Comparison of ENCODE assay signal across 22 cellular contexts in genomic region chr20:14741616-14742015, GRCh38.
"Had no signal": no experiment of that assay in that cellular context is flagged by ENCODE, and none has a peak within 500 bp of the region (broad histone marks: within the 10 kb centered on the region; RNA-seq: fewer than 3 reads in every experiment).

No MANE protein-coding gene starts in this region.

- ATAC-seq: gastroesophageal sphincter; left cardiac atrium; left ventricle myocardium superior; naive thymus-derived CD4-positive, alpha-beta T cell; sciatic nerve; stimulated activated naive B cell treated with anti-CD40 and anti-IgM and Interleukin-4, amounts not matched to agents 10 μg/mL and 1 μg/mL and 100 μg/mL, for 72 hours; stimulated activated naive CD8-positive, alpha-beta T cell treated with anti-CD3 and anti-CD28 coated beads, Interleukin-15, amount 100 ng/mL, for 72 hours had no signal

- H3K4me1 ChIP-seq: colonic mucosa, esophagus muscularis mucosa, gastroesophageal sphincter, testis, tibial nerve had no signal

- H3K4me3 Mint-ChIP-seq: central memory CD8-positive, alpha-beta T cell; naive thymus-derived CD4-positive, alpha-beta T cell; nephron progenitor cell; stimulated activated naive B cell treated with anti-CD40 and anti-IgM and Interleukin-4, amounts not matched to agents 10 μg/mL and 1 μg/mL and 100 μg/mL, for 72 hours; stimulated activated naive CD8-positive, alpha-beta T cell treated with anti-CD3 and anti-CD28 coated beads, Interleukin-15, amount 100 ng/mL, for 72 hours had no signal

- H3K4me1 Mint-ChIP-seq: central memory CD8-positive, alpha-beta T cell; naive thymus-derived CD4-positive, alpha-beta T cell; stimulated activated naive B cell treated with anti-CD40 and anti-IgM and Interleukin-4, amounts not matched to agents 10 μg/mL and 1 μg/mL and 100 μg/mL, for 72 hours; stimulated activated naive CD8-positive, alpha-beta T cell treated with anti-CD3 and anti-CD28 coated beads, Interleukin-15, amount 100 ng/mL, for 72 hours had no signal

- H3K9me3 ChIP-seq: colonic mucosa, esophagus muscularis mucosa, gastroesophageal sphincter, neutrophil, testis, tibial nerve had no signal

- H3K36me3 Mint-ChIP-seq: naive thymus-derived CD4-positive, alpha-beta T cell; stimulated activated naive B cell treated with anti-CD40 and anti-IgM and Interleukin-4, amounts not matched to agents 10 μg/mL and 1 μg/mL and 100 μg/mL, for 72 hours had no signal

- H3K9me3 Mint-ChIP-seq: nephron progenitor cell had no signal

- H3K27me3 Mint-ChIP-seq: central memory CD8-positive, alpha-beta T cell; naive thymus-derived CD4-positive, alpha-beta T cell; stimulated activated naive CD8-positive, alpha-beta T cell treated with anti-CD3 and anti-CD28 coated beads, Interleukin-15, amount 100 ng/mL, for 72 hours had no signal

- DNase-seq: colonic mucosa; effector CD4-positive, alpha-beta T cell; glutamatergic neuron; kidney; left cardiac atrium; left ventricle myocardium superior; mesendoderm; naive thymus-derived CD4-positive, alpha-beta T cell; nephron progenitor cell; posterior cingulate gyrus; stimulated activated CD4-positive, alpha-beta T cell treated with anti-CD3 and anti-CD28 coated beads, Interleukin-2, amount 100 ng/mL, for 24 hours; stimulated activated CD4-positive, alpha-beta T cell treated with anti-CD3 and anti-CD28 coated beads, Interleukin-4, amount 100 ng/mL, for 4 hours; stimulated activated naive B cell treated with anti-CD40 and anti-IgM and Interleukin-4, amounts not matched to agents 10 μg/mL and 1 μg/mL and 100 μg/mL, for 72 hours; stimulated activated naive CD8-positive, alpha-beta T cell treated with anti-CD3 and anti-CD28 coated beads, Interleukin-15, amount 100 ng/mL, for 72 hours; testis had no signal

- H3K36me3 ChIP-seq: colonic mucosa, esophagus muscularis mucosa, gastroesophageal sphincter, neutrophil, tibial nerve had no signal

- H3K27ac Mint-ChIP-seq: naive thymus-derived CD4-positive, alpha-beta T cell; nephron progenitor cell; stimulated activated naive B cell treated with anti-CD40 and anti-IgM and Interleukin-4, amounts not matched to agents 10 μg/mL and 1 μg/mL and 100 μg/mL, for 72 hours; stimulated activated naive CD8-positive, alpha-beta T cell treated with anti-CD3 and anti-CD28 coated beads, Interleukin-15, amount 100 ng/mL, for 72 hours had no signal

- H3K27ac ChIP-seq: colonic mucosa, esophagus muscularis mucosa, gastroesophageal sphincter, neutrophil, skin epidermis, testis, tibial nerve had no signal

- H3K27me3 ChIP-seq: colonic mucosa, esophagus muscularis mucosa, gastroesophageal sphincter, neutrophil, testis, tibial nerve had no signal

- H3K4me3 ChIP-seq: colonic mucosa, esophagus muscularis mucosa, gastroesophageal sphincter, skin epidermis, testis, tibial nerve had no signal
